In the genomic region with DNA sequence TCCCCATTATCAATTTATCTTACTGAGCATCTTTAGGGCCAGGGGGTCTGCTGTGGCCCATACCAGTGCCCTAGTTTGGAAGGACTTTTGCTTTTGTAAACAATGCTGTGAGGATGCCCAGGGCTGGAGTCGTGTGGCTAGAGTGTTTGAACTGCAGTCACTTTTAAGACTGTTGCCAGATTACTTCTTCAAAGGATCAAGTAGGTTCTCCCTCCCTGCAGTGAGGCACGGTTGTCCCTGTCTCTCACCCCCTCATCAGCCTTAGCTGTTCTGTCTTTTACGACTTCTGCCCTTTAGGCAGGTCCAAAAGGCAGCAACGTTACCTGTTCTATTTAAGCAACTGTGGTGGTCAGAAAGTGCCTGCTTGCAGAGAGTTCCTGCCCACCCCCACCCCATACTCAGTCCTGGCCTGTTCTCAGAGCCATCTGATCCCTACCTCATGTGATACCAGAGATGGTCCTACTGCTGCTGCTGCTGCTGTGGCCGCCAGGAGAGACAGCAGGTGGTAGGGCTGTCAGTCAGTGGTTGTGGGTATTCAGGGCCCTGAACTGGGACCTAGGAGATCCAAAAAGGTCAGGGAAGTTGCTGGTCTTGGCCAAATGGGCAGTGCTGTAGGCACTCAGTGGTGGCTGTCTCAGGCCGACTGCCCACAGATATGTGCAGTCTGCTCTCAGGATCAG, we compare ENCODE assay signal across 3 cellular contexts. TPM values are rescaled to one million over a fixed set of nuclear protein-coding genes. Genes with fewer than 3 reads are reported as not detected.
"Had no signal": no experiment of that assay in that cellular context is flagged by ENCODE, and none has a peak within 500 bp of the region (broad histone marks: within the 10 kb centered on the region; RNA-seq: fewer than 3 reads in every experiment).

No MANE protein-coding gene starts in this region.

RNA-seq across cellular contexts. Expression of gene AMIGO3, which starts 25.0 kb away (rescaled TPM):
- total RNA-seq: IMR-90, MCF 10A had no signal
- polyA plus RNA-seq: HepG2 had no signal
